ENCODE assay signal across 13 cellular contexts in genomic region chr17:47905221-47905733, GRCh38. TPM values are rescaled to one million over a fixed set of nuclear protein-coding genes. Genes with fewer than 3 reads are reported as not detected.
A peak's percentile ranks its signal among the peaks of the same experiment; 100 is the strongest.
DNase-seq lines count a peak whose midpoint lies in the region; ATAC-seq and TF ChIP-seq lines count a peak whose summit lies in the region.
"Had no signal": no experiment of that assay in that cellular context is flagged by ENCODE, and none has a peak within 500 bp of the region (broad histone marks: within the 10 kb centered on the region; RNA-seq: fewer than 3 reads in every experiment).

No MANE protein-coding gene starts in this region.

- H4K5ac ChIP-seq in H9 (ENCODE audit: insufficient read length, low read depth, low read length) = no peak overlapping the region

- H3K4me1 ChIP-seq in A673 (ENCODE audit: insufficient read depth, low read length, poor library complexity, severe bottlenecking) = no peaks in the 10 kb centered on the region
- peaks cover 6% of the 10 kb centered on the region; the same call in 1 of the 2 replicates for H3K4me1 ChIP-seq in H9 (ENCODE audit: insufficient read depth, low read length)
- H3K4me1 ChIP-seq: HAP-1 had no signal

- H3K27me3 Mint-ChIP-seq in H9 (ENCODE audit: low read depth) = no peaks in the 10 kb centered on the region
- H3K27me3 Mint-ChIP-seq: CD4-positive, alpha-beta T cell had no signal

- no peak overlapping the region for H3K4ac ChIP-seq in H9 (ENCODE audit: low read depth, low read length)

- H3K14ac ChIP-seq in H9 (ENCODE audit: insufficient read depth, low read length) = no peak overlapping the region

- no peaks in the 10 kb centered on the region for H3K9me3 Mint-ChIP-seq in H9
- H3K9me3 Mint-ChIP-seq: activated T-helper 1 cell treated with anti-CD3 and anti-CD28 coated beads, Interleukin-12 subunit alpha, Interleukin-12 subunit beta, Interleukin-2, Interleukin-4 antibody, amounts not matched to agents 30 ng/mL and 10 ng/mL and 1 ng/mL, durations not matched to agents 14 hours and 24 hours and 36 hours; CD4-positive, alpha-beta T cell had no signal

- TF ChIP-seq CTCF in A673 (conservative IDR thresholded peaks at IDR 0.05; ENCODE audit: low read depth, low read length) (no peak), fibroblast of the aortic adventitia (IDR thresholded peaks at IDR 0.05; ENCODE audit: insufficient read depth, low read length) (no peak), H9 (conservative IDR thresholded peaks at IDR 0.05) (no peak)

- CTCF ChIA-PET in A673 (lab: Charles Lee) = no interaction called here

- H2BK120ac ChIP-seq in H9 (ENCODE audit: low read depth, low read length, poor library complexity, severe bottlenecking) = no peak overlapping the region

- no peak overlapping the region for H3K18ac ChIP-seq in H9 (ENCODE audit: insufficient read length, low read depth, low read length)

- no peak overlapping the region for H2AFZ ChIP-seq in H9 (ENCODE audit: low read length)

- H3K27ac Mint-ChIP-seq in H9 = peak overlapping the region in 1 of 3 experiments; percentile 0; a peak in 3 of 7 replicates
- H3K27ac Mint-ChIP-seq: activated T-helper 1 cell treated with anti-CD3 and anti-CD28 coated beads, Interleukin-12 subunit alpha, Interleukin-12 subunit beta, Interleukin-2, Interleukin-4 antibody, amounts not matched to agents 30 ng/mL and 10 ng/mL and 1 ng/mL, durations not matched to agents 14 hours and 24 hours and 36 hours; CD4-positive, alpha-beta T cell had no signal

- H3K79me1 ChIP-seq in H9 (ENCODE audit: insufficient read depth, low read depth, low read length, poor library complexity, severe bottlenecking) = no peaks in the 10 kb centered on the region

- H3K27ac ChIP-seq in A673 (ENCODE audit: low read depth, low read length, poor library complexity, severe bottlenecking) = peak overlapping the region; percentile 48
- H3K27ac ChIP-seq in adipose tissue (ENCODE audit: low read depth, low read length) = peak overlapping the region; percentile 17
- H3K27ac ChIP-seq in H9 (ENCODE audit: insufficient read length, low read depth, low read length) = no peak overlapping the region

- H4K91ac ChIP-seq in H9 (ENCODE audit: insufficient read length, low read depth, low read length) = no peak overlapping the region

- H2AK5ac ChIP-seq in H9 (ENCODE audit: insufficient read length, low read length) = no peak overlapping the region

- no peak overlapping the region for H2BK15ac ChIP-seq in H9 (ENCODE audit: low read depth, low read length)

- DNase-seq in A673 (ENCODE audit: low spot score) (no peak), fibroblast of the aortic adventitia (ENCODE audit: low read depth) (peak; percentile 95), non-pigmented ciliary epithelial cell (ENCODE audit: low read depth) (peak; percentile 37), NCI-H1417 treated with DMSO at 0.1 percent for 48 hours (lab: John Stamatoyannopoulos, UW) (no peak), H9 (no peak), erythroblast (lab: John Stamatoyannopoulos, UW) (no peak)
- DNase-seq: CD4-positive, alpha-beta T cell; NCI-H2227 treated with DMSO at 0.1 percent for 48 hours; stimulated activated CD4-positive, alpha-beta T cell treated with anti-CD3 and anti-CD28 coated beads, Interleukin-4, amount 100 ng/mL, for 1 hour had no signal

- no peaks in the 10 kb centered on the region for H3K27me3 ChIP-seq in A673 (replicated peaks; ENCODE audit: insufficient read depth, low read depth, low read length, poor library complexity)
- no peaks in the 10 kb centered on the region for H3K27me3 ChIP-seq in H9 (ENCODE audit: insufficient read depth, low read length)

- no peak overlapping the region for H2BK20ac ChIP-seq in H9 (ENCODE audit: low read depth, low read length, poor library complexity, severe bottlenecking)

- TF ChIP-seq POLR2A in erythroblast (IDR thresholded peaks at IDR 0.05; ENCODE audit: low read length) = no peak

- 37 to 54% (median 46%) methylated on average over 8 of the region's 8 CpGs for WGBS in adipose tissue, 3 donors
- no CpG with 5 or more reads among the region's 8 CpGs for WGBS in H9 (ENCODE audit: extremely low coverage, insufficient read length, low lambda C conversion rate)

- H3K4me3 ChIP-seq in A673 (ENCODE audit: low read depth, low read length, poor library complexity, severe bottlenecking) (no peak overlapping the region), fibroblast of the aortic adventitia (ENCODE audit: low read depth, low read length) (no peak overlapping the region)
- H3K4me3 ChIP-seq: HAP-1 had no signal

- H3K23ac ChIP-seq in H9 (ENCODE audit: insufficient read length, low read depth, low read length) = no peak overlapping the region

- no peak overlapping the region for H3K4me2 ChIP-seq in H9 (ENCODE audit: insufficient read depth, insufficient read length, low read length)

- peaks cover 33 to 38% of the 10 kb centered on the region in 2 experiments for H3K4me1 Mint-ChIP-seq in H9

- no peaks in the 10 kb centered on the region for H3K23me2 ChIP-seq in H9 (ENCODE audit: insufficient read length, low read depth, low read length, poor library complexity, severe bottlenecking)

- no peaks in the 10 kb centered on the region for H4K20me1 ChIP-seq in H9 (ENCODE audit: control insufficient read depth, insufficient read depth, insufficient read length)

- H3K9ac ChIP-seq in H9 (ENCODE audit: extremely low read depth, insufficient read length, low read length) = no peak overlapping the region

- H3K79me2 ChIP-seq in H9 (ENCODE audit: insufficient read depth, low read length) = no peaks in the 10 kb centered on the region

- H3K36me3 Mint-ChIP-seq in H9 (ENCODE audit: insufficient read depth in 1 of 3, low read depth in 3 of 3) = peaks cover 0 to 14% (median 12%) of the 10 kb centered on the region in 3 experiments; a peak in 5 of 7 replicates

- BruUV-seq in A673 (replicated peaks; lab: Mats Ljungman, UMichigan) = no TSS peak

- no peaks in the 10 kb centered on the region for H3K9me3 ChIP-seq in A673 (ENCODE audit: low read depth, low read length, poor library complexity, severe bottlenecking)
- H3K9me3 ChIP-seq in H9 (ENCODE audit: control insufficient read depth, low read depth, low read length) = no peaks in the 10 kb centered on the region
- H3K9me3 ChIP-seq: HAP-1 had no signal

- no peak overlapping the region for H2BK5ac ChIP-seq in H9 (ENCODE audit: insufficient read length, low read length)

- H2BK12ac ChIP-seq in H9 (ENCODE audit: insufficient read length, low read depth, low read length) = no peak overlapping the region

- no peak overlapping the region for H3K56ac ChIP-seq in H9 (ENCODE audit: insufficient read length, low read depth, low read length)

- H4K8ac ChIP-seq in H9 (replicated peaks; ENCODE audit: insufficient read length, low read depth, low read length) = no peak overlapping the region

- intact Hi-C loops in A673 (cut with micrococcal nuclease; ENCODE audit: unreplicated experiment) = no loop called here

- POLR2A ChIA-PET in A673 (lab: Charles Lee; ENCODE audit: low non-redundant PET) = no interaction called here

- H3T11ph ChIP-seq in H9 (ENCODE audit: low read length) = no peak overlapping the region

- no peak for ATAC-seq in GM18868 (IDR thresholded peaks at IDR 0.05; ENCODE audit: unreplicated experiment)

- no peaks in the 10 kb centered on the region for H3K36me3 ChIP-seq in A673 (ENCODE audit: insufficient read depth, low read length, poor library complexity, severe bottlenecking)
- H3K36me3 ChIP-seq: HAP-1 had no signal

- H3K4me3 Mint-ChIP-seq in H9 = no peak overlapping the region
- H3K4me3 Mint-ChIP-seq: activated T-helper 1 cell treated with anti-CD3 and anti-CD28 coated beads, Interleukin-12 subunit alpha, Interleukin-12 subunit beta, Interleukin-2, Interleukin-4 antibody, amounts not matched to agents 30 ng/mL and 10 ng/mL and 1 ng/mL, durations not matched to agents 14 hours and 24 hours and 36 hours; CD4-positive, alpha-beta T cell had no signal

RNA-seq across cellular contexts. Expression of gene SP2, which starts 9.2 kb away (rescaled TPM):
- total RNA-seq in A673 (2021) = 19.5 and 29.1 TPM in 2 replicates
- polyA plus RNA-seq in adipose tissue = 10 to 100 TPM in 1 of 3 donors, 1 to 10 TPM in 2; 7.2 to 15.7 (median 9.2) TPM
- total RNA-seq in fibroblast of the aortic adventitia (ENCODE audit: low replicate concordance) = 0.08 and 3.7 TPM in 2 replicates
- 19.3 and 20.0 TPM in 2 replicates for total RNA-seq in H9 (2021)

RNA-seq across cellular contexts. Expression of gene PNPO, which starts 36.1 kb away (rescaled TPM):
- total RNA-seq in A673 (2021) (12.3 and 14.6 TPM in 2 replicates), fibroblast of the aortic adventitia (ENCODE audit: low replicate concordance) (44.9 and 198 TPM in 2 replicates), H9 (2021) (6.7 and 7.3 TPM in 2 replicates)
- polyA plus RNA-seq in adipose tissue = 1 to 10 TPM; 6.2 to 9.6 (median 9.2) TPM

RNA-seq across cellular contexts. Expression of gene PRR15L, which starts 52.4 kb away (rescaled TPM):
- total RNA-seq in A673 (2021) (not detected in 2 replicates), fibroblast of the aortic adventitia (ENCODE audit: low replicate concordance) (not detected in 2 replicates), H9 (2021) (not detected in 2 replicates)
- 10 to 100 TPM in 1 of 3 donors, 1 to 10 TPM in 2; 1.0 to 80.7 (median 7.1) TPM for polyA plus RNA-seq in adipose tissue
- total RNA-seq: activated T-helper 1 cell treated with anti-CD3 and anti-CD28 coated beads, Interleukin-12 subunit alpha, Interleukin-12 subunit beta, Interleukin-2, Interleukin-4 antibody, amounts not matched to agents 30 ng/mL and 10 ng/mL and 1 ng/mL, durations not matched to agents 14 hours and 24 hours and 36 hours; CD4-positive, alpha-beta T cell had no signal

RNA-seq across cellular contexts. Expression of gene SP6, which starts 54.3 kb away (rescaled TPM):
- 0.15 and 0.66 TPM in 2 replicates for total RNA-seq in A673 (2021)
- polyA plus RNA-seq in adipose tissue = under 1 TPM; 0.45 to 0.56 (median 0.49) TPM
- total RNA-seq in fibroblast of the aortic adventitia (ENCODE audit: low replicate concordance) = 0.09 TPM in 1 of 2 replicates, not detected in the other
- 0.90 and 0.92 TPM in 2 replicates for total RNA-seq in H9 (2021)

Comparison
In these comparisons a context has a peak if more than half of its experiments do, and no peak if none do; other contexts are left out.
1. DNase-seq: peak in fibroblast of the aortic adventitia (single experiment) and non-pigmented ciliary epithelial cell (single experiment); none in A673 (single experiment), NCI-H1417 treated with DMSO at 0.1 percent for 48 hours (single experiment), H9 (single experiment) and erythroblast (0 of 2).